Comparison of ENCODE assay signal across 1 cellular context in genomic region chr11:12669930-12670329, GRCh38.
TF ChIP-seq lines count a peak whose summit lies in the region.

No MANE protein-coding gene starts in this region.

TF ChIP-seq in SK-N-SH, 30 proteins besides CTCF, POLR2A, EP300 and RAD21 (continued from another document):
- no peak for TF ChIP-seq ZBTB33 (IDR thresholded peaks at IDR 0.05; ENCODE audit: borderline replicate concordance, low read depth)
- no peak for TF ChIP-seq NFIC (IDR thresholded peaks at IDR 0.05; ENCODE audit: borderline replicate concordance)
- TF ChIP-seq YY1 (IDR thresholded peaks at IDR 0.05; ENCODE audit: low read depth): no peak
